8 cellular contexts compared by ENCODE assay signal in genomic region chr6:31493875-31494694, GRCh38. TPM values are rescaled to one million over a fixed set of nuclear protein-coding genes. Genes with fewer than 3 reads are reported as not detected.
DNase-seq lines count a peak whose midpoint lies in the region; ATAC-seq and TF ChIP-seq lines count a peak whose summit lies in the region.

No MANE protein-coding gene starts in this region.

- CTCF ChIA-PET in AG04449 (lab: Yijun Ruan, JAX) = interaction anchor here (0.7 to 4.2 kb wide), 22 partner anchors 8 to 104 kb away, joined by 3 to 99 read pairs (median 4); partner anchors contain the start of genes ATP6V1G2 and DDX39B

- POLR2A ChIA-PET in AG04449 (lab: Yijun Ruan, JAX) = interaction anchor here (2.3 kb wide), 1 partner anchor 48 kb away, joined by 13 read pairs; the partner anchor contains the start of gene DDX39B

- peak; percentile 48 for ATAC-seq in GM18498 (IDR thresholded peaks at IDR 0.05; ENCODE audit: unreplicated experiment)
- peak; percentile 61 for ATAC-seq in activated T-helper 17 cell treated with anti-CD3 and anti-CD28 coated beads, Interleukin-2, amount 50 U/mL, for 72 hours (replicated peaks)
- ATAC-seq in natural killer cell treated with Interleukin-12 subunit alpha and Interleukin-12 subunit beta and Interleukin-15 and Interleukin-18, amount 100 ng/mL, for 72 hours = peak; percentile 78

- H3K4me1 ChIP-seq in HUES48 (ENCODE audit: control insufficient read depth, insufficient read depth, low read length) = peaks cover 12% of the 10 kb centered on the region

- H3K27me3 ChIP-seq in HUES48 (ENCODE audit: control insufficient read depth, insufficient read depth, low read length) = peaks cover 28% of the 10 kb centered on the region

- no peaks in the 10 kb centered on the region for H3K36me3 ChIP-seq in HUES48 (ENCODE audit: control insufficient read depth, insufficient read depth, low read length)

- peak overlapping the region; percentile 51; the same call in 1 of the 2 replicates for H3K9ac ChIP-seq in HUES48 (ENCODE audit: low read depth, low read length)

- peaks cover 25% of the 10 kb centered on the region for H3K4me1 Mint-ChIP-seq in activated T-helper 17 cell treated with anti-CD3 and anti-CD28 coated beads, Interleukin-2, amount 50 U/mL, for 72 hours
- peaks cover 42 to 50% of the 10 kb centered on the region in 2 donors for H3K4me1 Mint-ChIP-seq in natural killer cell treated with Interleukin-12 subunit alpha and Interleukin-12 subunit beta and Interleukin-15 and Interleukin-18, amount 100 ng/mL, for 72 hours (ENCODE audit: low read depth in 2 of 2)

- no peaks in the 10 kb centered on the region for H3K27me3 Mint-ChIP-seq in activated T-helper 17 cell treated with anti-CD3 and anti-CD28 coated beads, Interleukin-2, amount 50 U/mL, for 72 hours
- no peaks in the 10 kb centered on the region for H3K27me3 Mint-ChIP-seq in natural killer cell treated with Interleukin-12 subunit alpha and Interleukin-12 subunit beta and Interleukin-15 and Interleukin-18, amount 100 ng/mL, for 72 hours

- peaks cover 12% of the 10 kb centered on the region for H3K36me3 Mint-ChIP-seq in activated T-helper 17 cell treated with anti-CD3 and anti-CD28 coated beads, Interleukin-2, amount 50 U/mL, for 72 hours (ENCODE audit: low read depth)
- H3K36me3 Mint-ChIP-seq in natural killer cell treated with Interleukin-12 subunit alpha and Interleukin-12 subunit beta and Interleukin-15 and Interleukin-18, amount 100 ng/mL, for 72 hours = no peaks in the 10 kb centered on the region

- peak; percentile 86 for TF ChIP-seq CTCF in AG04449 (IDR thresholded peaks at IDR 0.05; ENCODE audit: insufficient read depth, low read length, missing control alignments)

- DNase-seq in AG04449 (ENCODE audit: low read depth, low spot score) = no peak
- DNase-seq in RPMI7951 (ENCODE audit: low read depth) = peak; percentile 76
- peak; percentile 78 for DNase-seq in fibroblast of peridontal ligament (ENCODE audit: extremely low read depth)
- peak; percentile 87 for DNase-seq in natural killer cell treated with Interleukin-12 subunit alpha and Interleukin-12 subunit beta and Interleukin-15 and Interleukin-18, amount 100 ng/mL, for 72 hours (ENCODE audit: low spot score)
- DNase-seq in stimulated activated naive CD4-positive, alpha-beta T cell treated with Interleukin-2 at 50 U/mL for 16 hours (lab: John Stamatoyannopoulos, UW) = peak; percentile 75

- H3K9me3 ChIP-seq in HUES48 (ENCODE audit: control insufficient read depth, insufficient read depth, low read length) = no peaks in the 10 kb centered on the region

- H3K27ac Mint-ChIP-seq in activated T-helper 17 cell treated with anti-CD3 and anti-CD28 coated beads, Interleukin-2, amount 50 U/mL, for 72 hours = peak overlapping the region; percentile 2
- peak overlapping the region; percentile 17 to 52 for H3K27ac Mint-ChIP-seq in natural killer cell treated with Interleukin-12 subunit alpha and Interleukin-12 subunit beta and Interleukin-15 and Interleukin-18, amount 100 ng/mL, for 72 hours

- peak overlapping the region; percentile 70 for H3K4me3 ChIP-seq in AG04449 (ENCODE audit: low read depth, low read length)
- H3K4me3 ChIP-seq in HUES48 (ENCODE audit: low read depth, low read length) = peak overlapping the region; percentile 77

- H3K27ac ChIP-seq in HUES48 (ENCODE audit: low read depth, low read length) = peak overlapping the region; percentile 44

- no peaks in the 10 kb centered on the region for H3K9me3 Mint-ChIP-seq in activated T-helper 17 cell treated with anti-CD3 and anti-CD28 coated beads, Interleukin-2, amount 50 U/mL, for 72 hours
- H3K9me3 Mint-ChIP-seq in natural killer cell treated with Interleukin-12 subunit alpha and Interleukin-12 subunit beta and Interleukin-15 and Interleukin-18, amount 100 ng/mL, for 72 hours = no peaks in the 10 kb centered on the region

- H3K4me3 Mint-ChIP-seq in activated T-helper 17 cell treated with anti-CD3 and anti-CD28 coated beads, Interleukin-2, amount 50 U/mL, for 72 hours = peak overlapping the region; percentile 91
- H3K4me3 Mint-ChIP-seq in natural killer cell treated with Interleukin-12 subunit alpha and Interleukin-12 subunit beta and Interleukin-15 and Interleukin-18, amount 100 ng/mL, for 72 hours = peak overlapping the region; percentile 78

RNA-seq across cellular contexts. Expression of gene MICB, which starts 3.9 kb away (rescaled TPM):
- 31.0 and 34.4 TPM in 2 replicates for total RNA-seq in RPMI7951 (2014; rRNA removed; shearing (Covaris generic))
- total RNA-seq in activated T-helper 17 cell treated with anti-CD3 and anti-CD28 coated beads, Interleukin-2, amount 50 U/mL, for 72 hours = 10 to 100 TPM; 25.8 to 34.3 TPM
- total RNA-seq in natural killer cell treated with Interleukin-12 subunit alpha and Interleukin-12 subunit beta and Interleukin-15 and Interleukin-18, amount 100 ng/mL, for 72 hours = 10 to 100 TPM; 34.9 to 37.4 TPM

RNA-seq across cellular contexts. Expression of gene MCCD1, which starts 34.7 kb away (rescaled TPM):
- total RNA-seq in RPMI7951 (2014; rRNA removed; shearing (Covaris generic)) = not detected in 2 replicates
- total RNA-seq in activated T-helper 17 cell treated with anti-CD3 and anti-CD28 coated beads, Interleukin-2, amount 50 U/mL, for 72 hours = not detected
- not detected for total RNA-seq in natural killer cell treated with Interleukin-12 subunit alpha and Interleukin-12 subunit beta and Interleukin-15 and Interleukin-18, amount 100 ng/mL, for 72 hours

RNA-seq across cellular contexts. Expression of gene DDX39B, which starts 47.7 kb away (rescaled TPM):
- 472 and 494 TPM in 2 replicates for total RNA-seq in RPMI7951 (2014; rRNA removed; shearing (Covaris generic))
- 100 to 1,000 TPM; 558 to 568 TPM for total RNA-seq in activated T-helper 17 cell treated with anti-CD3 and anti-CD28 coated beads, Interleukin-2, amount 50 U/mL, for 72 hours
- 100 to 1,000 TPM; 469 to 713 TPM for total RNA-seq in natural killer cell treated with Interleukin-12 subunit alpha and Interleukin-12 subunit beta and Interleukin-15 and Interleukin-18, amount 100 ng/mL, for 72 hours

RNA-seq across cellular contexts. Expression of gene ATP6V1G2, which starts 52.3 kb away (rescaled TPM):
- total RNA-seq in RPMI7951 (2014; rRNA removed; shearing (Covaris generic)) = 2.3 and 2.6 TPM in 2 replicates
- total RNA-seq in activated T-helper 17 cell treated with anti-CD3 and anti-CD28 coated beads, Interleukin-2, amount 50 U/mL, for 72 hours = 1 to 10 TPM; 2.1 to 2.4 TPM
- 1 to 10 TPM; 1.4 to 2.3 TPM for total RNA-seq in natural killer cell treated with Interleukin-12 subunit alpha and Interleukin-12 subunit beta and Interleukin-15 and Interleukin-18, amount 100 ng/mL, for 72 hours

RNA-seq across cellular contexts. Expression of gene NFKBIL1, which starts 53.3 kb away (rescaled TPM):
- total RNA-seq in RPMI7951 (2014; rRNA removed; shearing (Covaris generic)) = 25.0 and 27.5 TPM in 2 replicates
- 10 to 100 TPM; 14.1 to 29.8 TPM for total RNA-seq in activated T-helper 17 cell treated with anti-CD3 and anti-CD28 coated beads, Interleukin-2, amount 50 U/mL, for 72 hours
- 10 to 100 TPM; 16.8 to 17.0 TPM for total RNA-seq in natural killer cell treated with Interleukin-12 subunit alpha and Interleukin-12 subunit beta and Interleukin-15 and Interleukin-18, amount 100 ng/mL, for 72 hours
